In genomic region chrX:40158036-40158706, GRCh38 we compare ENCODE assay signal across 1 cellular context.
TF ChIP-seq lines count a peak whose summit lies in the region.

No MANE protein-coding gene starts in this region.

TF ChIP-seq in HEK293, 187 proteins besides CTCF, POLR2A, EP300 and RAD21 (continued from another document and continues in another):
- TF ChIP-seq REST (tag by site-specific recombination; IDR thresholded peaks at IDR 0.05) (no peak), ZNF701 (tag by site-specific recombination; IDR thresholded peaks at IDR 0.05) (no peak), ZNF211 (tag by site-specific recombination; IDR thresholded peaks at IDR 0.05; ENCODE audit: low read depth) (no peak), ZNF19 (tag by site-specific recombination; IDR thresholded peaks at IDR 0.05; ENCODE audit: low read depth) (no peak), ZNF473 (tag by site-specific recombination; IDR thresholded peaks at IDR 0.05) (no peak), ZNF626 (tag by site-specific recombination; IDR thresholded peaks at IDR 0.05) (no peak), HOXD13 (CRISPR knock-in tag; IDR thresholded peaks at IDR 0.05; ENCODE audit: borderline replicate concordance) (no peak), ZFP37 (tag by site-specific recombination; IDR thresholded peaks at IDR 0.05) (no peak), ZNF423 (tag by site-specific recombination; IDR thresholded peaks at IDR 0.05) (0 out of 2 replicates have a peak, but pooled peaks have one; percentile 28), ZSCAN23 (tag by site-specific recombination; IDR thresholded peaks at IDR 0.05) (no peak), ZNF138 (tag by site-specific recombination; IDR thresholded peaks at IDR 0.05; ENCODE audit: borderline replicate concordance) (no peak), ZNF214 (tag by site-specific recombination; IDR thresholded peaks at IDR 0.05; ENCODE audit: borderline replicate concordance) (no peak), ZNF707 (tag by site-specific recombination; IDR thresholded peaks at IDR 0.05) (no peak), ZNF785 (tag by site-specific recombination; IDR thresholded peaks at IDR 0.05) (no peak), ZNF830 (tag by site-specific recombination; IDR thresholded peaks at IDR 0.05; ENCODE audit: low read depth) (no peak), ZNF560 (tag by site-specific recombination; IDR thresholded peaks at IDR 0.05; ENCODE audit: borderline replicate concordance) (no peak), KLF16 (tag by site-specific recombination; IDR thresholded peaks at IDR 0.05) (no peak), ZNF837 (tag by site-specific recombination; IDR thresholded peaks at IDR 0.05) (no peak), ZBTB11 (tag by site-specific recombination; conservative IDR thresholded peaks at IDR 0.05; ENCODE audit: low read depth) (peak; percentile 45), ZBTB48 (tag by site-specific recombination; IDR thresholded peaks at IDR 0.05) (no peak), ZNF2 (tag by site-specific recombination; IDR thresholded peaks at IDR 0.05) (0 out of 2 replicates have a peak, but pooled peaks have one; percentile 9), ZNF292 (tag by site-specific recombination; IDR thresholded peaks at IDR 0.05; ENCODE audit: borderline replicate concordance, low read depth) (no peak), ZNF146 (tag by site-specific recombination; IDR thresholded peaks at IDR 0.05) (no peak), ZNF112 (tag by site-specific recombination; IDR thresholded peaks at IDR 0.05) (no peak), ZNF677 (tag by site-specific recombination; IDR thresholded peaks at IDR 0.05) (no peak), KLF10 (tag by site-specific recombination; IDR thresholded peaks at IDR 0.05) (no peak), ZSCAN5A (tag by site-specific recombination; IDR thresholded peaks at IDR 0.05) (no peak), ZNF768 (tag by site-specific recombination; IDR thresholded peaks at IDR 0.05) (no peak), GLIS1 (tag by site-specific recombination; IDR thresholded peaks at IDR 0.05) (peak; percentile 87), ZNF221 (tag by site-specific recombination; IDR thresholded peaks at IDR 0.05; ENCODE audit: borderline replicate concordance) (no peak), ZNF529 (tag by site-specific recombination; IDR thresholded peaks at IDR 0.05; ENCODE audit: insufficient replicate concordance) (no peak), TCF7L2 (IDR thresholded peaks at IDR 0.05; ENCODE audit: borderline replicate concordance, low read depth, low read length) (no peak)
- TF ChIP-seq, protein P1, sequence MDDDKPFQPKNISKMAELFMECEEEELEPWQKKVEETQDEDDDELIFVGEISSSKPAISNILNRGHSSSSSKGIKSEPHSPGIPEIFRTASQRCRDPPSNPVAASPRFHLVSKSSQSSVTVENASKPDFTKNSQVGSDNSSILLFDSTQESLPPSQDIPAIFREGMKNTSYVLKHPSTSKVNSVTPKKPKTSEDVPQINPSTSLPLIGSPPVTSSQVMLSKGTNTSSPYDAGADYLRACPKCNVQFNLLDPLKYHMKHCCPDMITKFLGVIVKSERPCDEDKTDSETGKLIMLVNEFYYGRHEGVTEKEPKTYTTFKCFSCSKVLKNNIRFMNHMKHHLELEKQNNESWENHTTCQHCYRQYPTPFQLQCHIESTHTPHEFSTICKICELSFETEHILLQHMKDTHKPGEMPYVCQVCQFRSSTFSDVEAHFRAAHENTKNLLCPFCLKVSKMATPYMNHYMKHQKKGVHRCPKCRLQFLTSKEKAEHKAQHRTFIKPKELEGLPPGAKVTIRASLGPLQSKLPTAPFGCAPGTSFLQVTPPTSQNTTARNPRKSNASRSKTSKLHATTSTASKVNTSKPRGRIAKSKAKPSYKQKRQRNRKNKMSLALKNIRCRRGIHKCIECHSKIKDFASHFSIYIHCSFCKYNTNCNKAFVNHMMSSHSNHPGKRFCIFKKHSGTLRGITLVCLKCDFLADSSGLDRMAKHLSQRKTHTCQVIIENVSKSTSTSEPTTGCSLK (tag by site-specific recombination; IDR thresholded peaks at IDR 0.05) = no peak
- TF ChIP-seq, protein P2, sequence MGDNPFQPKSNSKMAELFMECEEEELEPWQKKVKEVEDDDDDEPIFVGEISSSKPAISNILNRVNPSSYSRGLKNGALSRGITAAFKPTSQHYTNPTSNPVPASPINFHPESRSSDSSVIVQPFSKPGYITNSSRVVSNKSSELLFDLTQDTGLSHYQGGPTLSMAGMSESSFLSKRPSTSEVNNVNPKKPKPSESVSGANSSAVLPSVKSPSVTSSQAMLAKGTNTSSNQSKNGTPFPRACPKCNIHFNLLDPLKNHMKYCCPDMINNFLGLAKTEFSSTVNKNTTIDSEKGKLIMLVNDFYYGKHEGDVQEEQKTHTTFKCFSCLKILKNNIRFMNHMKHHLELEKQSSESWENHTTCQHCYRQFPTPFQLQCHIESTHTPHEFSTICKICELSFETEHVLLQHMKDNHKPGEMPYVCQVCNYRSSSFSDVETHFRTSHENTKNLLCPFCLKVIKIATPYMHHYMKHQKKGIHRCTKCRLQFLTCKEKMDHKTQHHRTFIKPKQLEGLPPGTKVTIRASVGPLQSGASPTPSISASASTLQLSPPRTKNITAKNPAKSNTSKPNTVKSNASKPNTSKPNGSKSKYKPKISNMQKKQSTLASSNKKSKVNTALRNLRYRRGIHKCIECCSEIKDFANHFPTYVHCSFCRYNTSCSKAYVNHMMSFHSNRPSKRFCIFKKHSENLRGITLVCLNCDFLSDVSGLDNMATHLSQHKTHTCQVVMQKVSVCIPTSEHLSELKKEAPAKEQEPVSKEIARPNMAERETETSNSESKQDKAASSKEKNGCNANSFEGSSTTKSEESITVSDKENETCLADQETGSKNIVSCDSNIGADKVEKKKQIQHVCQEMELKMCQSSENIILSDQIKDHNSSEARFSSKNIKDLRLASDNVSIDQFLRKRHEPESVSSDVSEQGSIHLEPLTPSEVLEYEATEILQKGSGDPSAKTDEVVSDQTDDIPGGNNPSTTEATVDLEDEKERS (tag by site-specific recombination; IDR thresholded peaks at IDR 0.05) = no peak
- TF ChIP-seq, protein P3, sequence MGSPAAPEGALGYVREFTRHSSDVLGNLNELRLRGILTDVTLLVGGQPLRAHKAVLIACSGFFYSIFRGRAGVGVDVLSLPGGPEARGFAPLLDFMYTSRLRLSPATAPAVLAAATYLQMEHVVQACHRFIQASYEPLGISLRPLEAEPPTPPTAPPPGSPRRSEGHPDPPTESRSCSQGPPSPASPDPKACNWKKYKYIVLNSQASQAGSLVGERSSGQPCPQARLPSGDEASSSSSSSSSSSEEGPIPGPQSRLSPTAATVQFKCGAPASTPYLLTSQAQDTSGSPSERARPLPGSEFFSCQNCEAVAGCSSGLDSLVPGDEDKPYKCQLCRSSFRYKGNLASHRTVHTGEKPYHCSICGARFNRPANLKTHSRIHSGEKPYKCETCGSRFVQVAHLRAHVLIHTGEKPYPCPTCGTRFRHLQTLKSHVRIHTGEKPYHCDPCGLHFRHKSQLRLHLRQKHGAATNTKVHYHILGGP (tag by site-specific recombination; IDR thresholded peaks at IDR 0.05) = no peak
- TF ChIP-seq, protein P4, sequence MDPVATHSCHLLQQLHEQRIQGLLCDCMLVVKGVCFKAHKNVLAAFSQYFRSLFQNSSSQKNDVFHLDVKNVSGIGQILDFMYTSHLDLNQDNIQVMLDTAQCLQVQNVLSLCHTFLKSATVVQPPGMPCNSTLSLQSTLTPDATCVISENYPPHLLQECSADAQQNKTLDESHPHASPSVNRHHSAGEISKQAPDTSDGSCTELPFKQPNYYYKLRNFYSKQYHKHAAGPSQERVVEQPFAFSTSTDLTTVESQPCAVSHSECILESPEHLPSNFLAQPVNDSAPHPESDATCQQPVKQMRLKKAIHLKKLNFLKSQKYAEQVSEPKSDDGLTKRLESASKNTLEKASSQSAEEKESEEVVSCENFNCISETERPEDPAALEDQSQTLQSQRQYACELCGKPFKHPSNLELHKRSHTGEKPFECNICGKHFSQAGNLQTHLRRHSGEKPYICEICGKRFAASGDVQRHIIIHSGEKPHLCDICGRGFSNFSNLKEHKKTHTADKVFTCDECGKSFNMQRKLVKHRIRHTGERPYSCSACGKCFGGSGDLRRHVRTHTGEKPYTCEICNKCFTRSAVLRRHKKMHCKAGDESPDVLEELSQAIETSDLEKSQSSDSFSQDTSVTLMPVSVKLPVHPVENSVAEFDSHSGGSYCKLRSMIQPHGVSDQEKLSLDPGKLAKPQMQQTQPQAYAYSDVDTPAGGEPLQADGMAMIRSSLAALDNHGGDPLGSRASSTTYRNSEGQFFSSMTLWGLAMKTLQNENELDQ (tag by site-specific recombination; IDR thresholded peaks at IDR 0.05; ENCODE audit: low read depth) = no peak
- TF ChIP-seq, protein P5, sequence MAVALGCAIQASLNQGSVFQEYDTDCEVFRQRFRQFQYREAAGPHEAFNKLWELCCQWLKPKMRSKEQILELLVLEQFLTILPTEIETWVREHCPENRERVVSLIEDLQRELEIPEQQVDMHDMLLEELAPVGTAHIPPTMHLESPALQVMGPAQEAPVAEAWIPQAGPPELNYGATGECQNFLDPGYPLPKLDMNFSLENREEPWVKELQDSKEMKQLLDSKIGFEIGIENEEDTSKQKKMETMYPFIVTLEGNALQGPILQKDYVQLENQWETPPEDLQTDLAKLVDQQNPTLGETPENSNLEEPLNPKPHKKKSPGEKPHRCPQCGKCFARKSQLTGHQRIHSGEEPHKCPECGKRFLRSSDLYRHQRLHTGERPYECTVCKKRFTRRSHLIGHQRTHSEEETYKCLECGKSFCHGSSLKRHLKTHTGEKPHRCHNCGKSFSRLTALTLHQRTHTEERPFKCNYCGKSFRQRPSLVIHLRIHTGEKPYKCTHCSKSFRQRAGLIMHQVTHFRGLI (tag by site-specific recombination; IDR thresholded peaks at IDR 0.05) = no peak; the same call in none of the 2 replicates
- TF ChIP-seq, protein P6, sequence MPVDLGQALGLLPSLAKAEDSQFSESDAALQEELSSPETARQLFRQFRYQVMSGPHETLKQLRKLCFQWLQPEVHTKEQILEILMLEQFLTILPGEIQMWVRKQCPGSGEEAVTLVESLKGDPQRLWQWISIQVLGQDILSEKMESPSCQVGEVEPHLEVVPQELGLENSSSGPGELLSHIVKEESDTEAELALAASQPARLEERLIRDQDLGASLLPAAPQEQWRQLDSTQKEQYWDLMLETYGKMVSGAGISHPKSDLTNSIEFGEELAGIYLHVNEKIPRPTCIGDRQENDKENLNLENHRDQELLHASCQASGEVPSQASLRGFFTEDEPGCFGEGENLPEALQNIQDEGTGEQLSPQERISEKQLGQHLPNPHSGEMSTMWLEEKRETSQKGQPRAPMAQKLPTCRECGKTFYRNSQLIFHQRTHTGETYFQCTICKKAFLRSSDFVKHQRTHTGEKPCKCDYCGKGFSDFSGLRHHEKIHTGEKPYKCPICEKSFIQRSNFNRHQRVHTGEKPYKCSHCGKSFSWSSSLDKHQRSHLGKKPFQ (tag by site-specific recombination; IDR thresholded peaks at IDR 0.05) = no peak
